10 cellular contexts compared by ENCODE assay signal in the genomic region with DNA sequence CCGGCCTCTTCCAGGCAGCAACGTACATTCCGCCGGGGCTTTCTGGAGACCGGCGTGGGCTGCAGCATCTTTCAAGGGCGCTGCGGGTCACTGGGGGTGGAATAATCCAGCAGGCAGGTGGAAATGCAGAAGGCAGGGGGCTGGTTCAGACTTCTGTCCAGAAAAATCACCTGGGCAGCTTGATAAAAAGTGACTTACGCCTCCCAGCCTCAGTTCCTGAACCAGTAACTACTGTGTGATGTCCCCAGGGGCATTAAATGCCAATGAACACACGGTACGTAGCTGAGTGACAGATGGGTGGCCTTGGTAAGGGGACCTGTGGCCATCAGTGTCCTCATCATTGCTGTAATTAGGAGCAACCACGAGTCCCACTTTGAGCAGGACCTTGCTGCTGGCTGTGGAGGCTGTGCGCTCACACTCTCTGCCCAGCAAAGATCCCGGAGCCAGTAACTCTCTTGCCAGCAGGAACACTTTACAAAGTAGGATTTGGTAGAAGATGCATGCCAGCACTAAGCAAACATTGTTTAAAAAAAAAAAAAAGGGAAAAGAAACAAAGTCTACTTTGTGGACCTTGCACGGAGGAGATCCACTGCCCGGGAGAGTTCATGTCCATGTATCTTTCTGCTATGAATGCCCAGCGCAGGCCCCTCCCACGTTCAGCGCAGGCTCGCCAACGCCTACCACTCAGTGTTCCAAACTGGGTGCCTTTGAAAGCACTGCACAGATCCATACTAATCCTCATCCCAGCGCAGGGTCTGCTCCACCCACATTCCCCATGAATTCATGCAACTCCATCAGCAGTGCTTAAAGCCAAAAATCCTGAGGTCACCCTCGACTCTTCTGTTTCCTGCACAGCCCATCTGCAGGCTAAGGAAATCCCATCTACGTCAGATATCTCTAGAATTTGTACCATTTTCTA.
A peak's percentile ranks its signal among the peaks of the same experiment; 100 is the strongest.
DNase-seq lines count a peak whose midpoint lies in the region; ATAC-seq and TF ChIP-seq lines count a peak whose summit lies in the region.
"Had no signal": no experiment of that assay in that cellular context is flagged by ENCODE, and none has a peak within 500 bp of the region (broad histone marks: within the 10 kb centered on the region; RNA-seq: fewer than 3 reads in every experiment).

No MANE protein-coding gene starts in this region.

- H3K4me3 Mint-ChIP-seq in glutamatergic neuron (ENCODE audit: unreplicated experiment), result peak overlapping the region; percentile 65
- H3K4me3 Mint-ChIP-seq in activated CD8-positive, alpha-beta memory T cell treated with anti-CD3 and anti-CD28 coated beads, Interleukin-2, amount 10 ng/mL, durations not matched to agents 7 days and 5 days, result no peak overlapping the region

- CTCF ChIA-PET in activated CD8-positive, alpha-beta memory T cell treated with anti-CD3 and anti-CD28 coated beads, Interleukin-2, amount 10 ng/mL, durations not matched to agents 7 days and 5 days (lab: Charles Lee), result no interaction called here

- peak; percentile 47 for DNase-seq in AG08396 (ENCODE audit: low spot score)
- DNase-seq in SW480 (ENCODE audit: low spot score), result peak; percentile 90
- DNase-seq in glutamatergic neuron, result no peak
- no peak for DNase-seq in omental fat pad (ENCODE audit: low spot score)
- DNase-seq in activated CD8-positive, alpha-beta memory T cell treated with anti-CD3 and anti-CD28 coated beads, Interleukin-2, amount 10 ng/mL, durations not matched to agents 7 days and 5 days, result no peak
- DNase-seq in NCI-H526 treated with DMSO at 0.1 percent for 48 hours (lab: John Stamatoyannopoulos, UW), result no peak
- DNase-seq in NCI-H1092 (lab: John Stamatoyannopoulos, UW), result no peak
- DNase-seq: H7, NCI-H1105 treated with DMSO at 0.1 percent for 48 hours had no signal

- H3K27me3 Mint-ChIP-seq in glutamatergic neuron (ENCODE audit: unreplicated experiment), result peaks cover 27% of the 10 kb centered on the region
- H3K27me3 Mint-ChIP-seq in activated CD8-positive, alpha-beta memory T cell treated with anti-CD3 and anti-CD28 coated beads, Interleukin-2, amount 10 ng/mL, durations not matched to agents 7 days and 5 days, result no peaks in the 10 kb centered on the region

- ATAC-seq in omental fat pad (ENCODE audit: low FRiP score), result peak; percentile 50
- no peak for ATAC-seq in activated CD8-positive, alpha-beta memory T cell treated with anti-CD3 and anti-CD28 coated beads, Interleukin-2, amount 10 ng/mL, durations not matched to agents 7 days and 5 days
- no peak for ATAC-seq in HG03108 (IDR thresholded peaks at IDR 0.05; ENCODE audit: unreplicated experiment)

- H3K9me3 Mint-ChIP-seq in glutamatergic neuron (ENCODE audit: unreplicated experiment), result peaks cover 17% of the 10 kb centered on the region
- H3K9me3 Mint-ChIP-seq in activated CD8-positive, alpha-beta memory T cell treated with anti-CD3 and anti-CD28 coated beads, Interleukin-2, amount 10 ng/mL, durations not matched to agents 7 days and 5 days (ENCODE audit: low read depth), result no peaks in the 10 kb centered on the region

- TF ChIP-seq CTCF in glutamatergic neuron (IDR thresholded peaks at IDR 0.05; ENCODE audit: partially characterized antibody, unreplicated experiment) (no peak), omental fat pad (IDR thresholded peaks at IDR 0.05) (no peak)

- H3K36me3 Mint-ChIP-seq in glutamatergic neuron (ENCODE audit: unreplicated experiment), result no peaks in the 10 kb centered on the region
- peaks cover 2% of the 10 kb centered on the region for H3K36me3 Mint-ChIP-seq in activated CD8-positive, alpha-beta memory T cell treated with anti-CD3 and anti-CD28 coated beads, Interleukin-2, amount 10 ng/mL, durations not matched to agents 7 days and 5 days

- peaks cover 77% of the 10 kb centered on the region for H3K4me1 Mint-ChIP-seq in glutamatergic neuron (ENCODE audit: low read depth, unreplicated experiment)
- peaks cover 39% of the 10 kb centered on the region for H3K4me1 Mint-ChIP-seq in activated CD8-positive, alpha-beta memory T cell treated with anti-CD3 and anti-CD28 coated beads, Interleukin-2, amount 10 ng/mL, durations not matched to agents 7 days and 5 days

- peak overlapping the region; percentile 94 for H3K27ac Mint-ChIP-seq in glutamatergic neuron (ENCODE audit: unreplicated experiment)
- H3K27ac Mint-ChIP-seq in activated CD8-positive, alpha-beta memory T cell treated with anti-CD3 and anti-CD28 coated beads, Interleukin-2, amount 10 ng/mL, durations not matched to agents 7 days and 5 days, result no peak overlapping the region

Comparison
In these comparisons a context has a peak if more than half of its experiments do, and no peak if none do; other contexts are left out.
1. DNase-seq: peak in AG08396 (single experiment) and SW480 (single experiment); none in glutamatergic neuron (single experiment), omental fat pad (single experiment), activated CD8-positive, alpha-beta memory T cell treated with anti-CD3 and anti-CD28 coated beads, Interleukin-2, amount 10 ng/mL, durations not matched to agents 7 days and 5 days (single experiment), NCI-H526 treated with DMSO at 0.1 percent for 48 hours (single experiment) and NCI-H1092 (single experiment).